Comparison of ENCODE assay signal across 8 cellular contexts in the genomic region with DNA sequence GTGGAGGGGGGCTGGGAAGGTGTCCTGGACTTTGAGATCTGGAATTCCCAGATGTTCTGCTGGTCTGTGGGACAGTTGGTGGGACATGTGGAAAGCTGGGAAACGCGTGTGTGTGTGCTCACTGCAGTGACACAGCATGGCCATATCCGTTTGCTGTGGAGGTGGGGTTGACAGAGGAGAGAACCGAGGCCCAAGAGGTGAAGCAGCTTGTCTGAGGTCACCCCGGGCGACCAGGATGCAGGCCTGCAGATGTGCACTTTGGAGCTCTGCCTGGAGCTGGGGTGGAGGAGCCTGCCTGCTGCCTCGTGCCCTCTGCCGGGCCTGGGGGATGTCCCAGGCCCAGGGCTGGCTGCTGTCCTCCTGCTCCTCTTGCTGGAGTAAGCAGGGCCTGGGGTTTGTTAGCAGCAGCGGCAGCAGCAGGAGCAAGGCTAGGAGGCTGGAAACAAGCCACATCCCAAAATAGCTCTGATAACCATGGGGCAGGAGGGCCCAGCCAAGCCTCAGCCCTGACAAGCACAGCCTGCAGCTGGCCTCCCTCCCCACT.
DNase-seq lines count a peak whose midpoint lies in the region; ATAC-seq and TF ChIP-seq lines count a peak whose summit lies in the region.
"Not testable (repeated sequence)": the region's sequence is repeated elsewhere in the genome, so short reads cannot be mapped to it uniquely, and the experiment has no call there.

No MANE protein-coding gene starts in this region.

- H3K27me3 Mint-ChIP-seq in activated T-helper 17 cell treated with anti-CD3 and anti-CD28 coated beads, Interleukin-2, amount 50 U/mL, for 72 hours: not testable (repeated sequence)

- H3K36me3 Mint-ChIP-seq in activated T-helper 17 cell treated with anti-CD3 and anti-CD28 coated beads, Interleukin-2, amount 50 U/mL, for 72 hours (ENCODE audit: low read depth): not testable (repeated sequence)

- H3K27ac ChIP-seq in coronary artery (peak overlapping the region; percentile 82 to 89), gastrocnemius medialis (peak overlapping the region; percentile 87 to 95 (median 90)), urinary bladder (ENCODE audit: low read depth) (peak overlapping the region; percentile 67)

- intact Hi-C loops in cardiac septum (cut with DNase I) (loop anchor here (2.0 to 5.0 kb wide), 2 partner anchors 17 to 66 kb away; no protein-coding TSS in a partner anchor), gastrocnemius medialis (cut with DNase I; ENCODE audit: low total_unique reads) (loop anchor here (2.0 kb wide), 1 partner anchor 15 kb away; no protein-coding TSS in a partner anchor)

- not testable (repeated sequence) for H3K9me3 Mint-ChIP-seq in activated T-helper 17 cell treated with anti-CD3 and anti-CD28 coated beads, Interleukin-2, amount 50 U/mL, for 72 hours

- not testable (repeated sequence) for H3K36me3 ChIP-seq in gastrocnemius medialis; urinary bladder (ENCODE audit: insufficient read depth)

- not testable (repeated sequence) for H3K9me3 ChIP-seq in gastrocnemius medialis

- DNase-seq in DMS 273 treated with DMSO at 0.1 percent for 48 hours (lab: John Stamatoyannopoulos, UW): peak; percentile 69
- peak; percentile 37 for DNase-seq in NCI-H2171 treated with DMSO at 0.1 percent for 48 hours (lab: John Stamatoyannopoulos, UW)
- DNase-seq in coronary artery (ENCODE audit: low spot score): peak; percentile 89
- DNase-seq in cardiac septum (ENCODE audit: low spot score): peak; percentile 89
- DNase-seq in midbrain (lab: John Stamatoyannopoulos, UW): peak; percentile 26
- DNase-seq in gastrocnemius medialis: peak; percentile 85 to 93

- TF ChIP-seq POLR2A in gastrocnemius medialis (IDR thresholded peaks at IDR 0.05): not testable (repeated sequence)

- peaks cover 49 to 57% of the 10 kb centered on the region in 2 donors for H3K4me1 ChIP-seq in gastrocnemius medialis
- H3K4me1 ChIP-seq in urinary bladder (ENCODE audit: insufficient read depth): not testable (repeated sequence)

- in situ Hi-C loops in gastrocnemius medialis (cut with MboI; ENCODE audit: low sequenced_read_pairs in 4 of 4): loop anchor here in 1 of 4 donors (10.0 kb wide), 1 partner anchor 113 kb away; no protein-coding TSS in a partner anchor

- H3K4me1 Mint-ChIP-seq in activated T-helper 17 cell treated with anti-CD3 and anti-CD28 coated beads, Interleukin-2, amount 50 U/mL, for 72 hours: not testable (repeated sequence)

- 16% methylated on average over 9 of the region's 9 CpGs for WGBS in urinary bladder

- not testable (repeated sequence) for H3K4me3 ChIP-seq in coronary artery; gastrocnemius medialis; urinary bladder (ENCODE audit: low read depth, low read length)

- H3K4me3 Mint-ChIP-seq in activated T-helper 17 cell treated with anti-CD3 and anti-CD28 coated beads, Interleukin-2, amount 50 U/mL, for 72 hours: not testable (repeated sequence)

- ATAC-seq in activated T-helper 17 cell treated with anti-CD3 and anti-CD28 coated beads, Interleukin-2, amount 50 U/mL, for 72 hours (replicated peaks): not testable (repeated sequence)
- ATAC-seq in gastrocnemius medialis: peak; percentile 60 to 70

- not testable (repeated sequence) for H3K27me3 ChIP-seq in gastrocnemius medialis

- not testable (repeated sequence) for TF ChIP-seq CTCF in coronary artery (IDR thresholded peaks at IDR 0.05); gastrocnemius medialis (IDR thresholded peaks at IDR 0.05 in 4 of 5, conservative IDR thresholded peaks at IDR 0.05 in 1 of 5)

- peak overlapping the region; percentile 5 for H3K27ac Mint-ChIP-seq in activated T-helper 17 cell treated with anti-CD3 and anti-CD28 coated beads, Interleukin-2, amount 50 U/mL, for 72 hours

Comparison
In these comparisons a context has a peak if more than half of its experiments do, and no peak if none do; other contexts are left out.
1. DNase-seq: peak in every context shown above with its lines; median percentile 89 in coronary artery; 89 in cardiac septum; 89 in gastrocnemius medialis; 69 in DMS 273 treated with DMSO at 0.1 percent for 48 hours; 37 in NCI-H2171 treated with DMSO at 0.1 percent for 48 hours; 26 in midbrain.